8 cellular contexts compared by ENCODE assay signal in the genomic region with DNA sequence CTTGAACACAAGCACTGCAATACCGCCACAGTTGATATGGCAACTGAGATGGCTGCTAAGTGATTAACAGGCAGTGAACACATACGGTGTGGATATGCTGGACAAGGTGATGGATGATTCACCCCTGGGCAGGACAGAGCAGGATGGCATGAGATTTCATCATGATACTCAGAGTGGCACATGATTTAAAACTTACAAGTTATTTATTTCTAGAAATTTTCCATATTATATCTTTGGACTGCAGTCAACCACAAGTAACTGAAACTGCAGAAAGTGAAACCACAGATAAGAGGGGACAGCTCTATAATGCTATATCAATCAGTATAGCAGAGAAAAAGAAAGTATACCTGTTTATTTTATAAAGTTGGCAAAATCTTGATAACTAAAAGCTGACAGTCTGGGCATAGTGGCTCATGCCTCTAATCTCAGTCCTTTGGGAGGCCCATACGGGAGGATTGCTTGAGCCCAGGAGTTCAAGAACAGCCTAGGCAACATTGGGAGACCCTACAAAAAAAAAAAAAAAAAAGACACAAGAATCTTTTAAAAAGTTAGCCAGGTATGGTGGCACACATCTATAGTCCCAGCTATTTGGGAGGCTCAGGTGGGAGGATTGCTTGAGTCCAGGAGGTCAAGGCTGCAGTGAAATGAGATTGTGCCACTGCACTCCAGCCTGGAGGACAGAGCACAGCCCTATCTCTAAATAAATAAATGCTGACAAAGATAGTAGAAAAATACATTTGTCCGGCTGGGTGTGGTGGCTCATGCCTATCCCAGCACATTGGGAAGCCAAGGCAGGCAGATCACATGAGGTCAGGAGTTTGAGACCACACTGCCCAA. TPM values are rescaled to one million over a fixed set of nuclear protein-coding genes. Genes with fewer than 3 reads are reported as not detected.
DNase-seq lines count a peak whose midpoint lies in the region; ATAC-seq and TF ChIP-seq lines count a peak whose summit lies in the region.

No MANE protein-coding gene starts in this region.

- no peaks in the 10 kb centered on the region for H3K79me2 ChIP-seq in OCI-LY3 (ENCODE audit: low read length)

- intact Hi-C loops in stomach (cut with DNase I; ENCODE audit: low total_unique reads) (no loop called here), thyroid gland (cut with DNase I) (no loop called here), posterior vena cava (cut with DNase I) (no loop called here)

- H3K36me3 Mint-ChIP-seq in activated T-cell treated with anti-CD3 and anti-CD28 coated beads, Interleukin-2, amount 50 U/mL, for 72 hours (ENCODE audit: insufficient read depth in 2 of 2), result no peaks in the 10 kb centered on the region
- no peaks in the 10 kb centered on the region for H3K36me3 Mint-ChIP-seq in effector memory CD8-positive, alpha-beta T cell (ENCODE audit: insufficient read depth)

- no peaks in the 10 kb centered on the region for H3K9me3 Mint-ChIP-seq in activated T-cell treated with anti-CD3 and anti-CD28 coated beads, Interleukin-2, amount 50 U/mL, for 72 hours
- no peaks in the 10 kb centered on the region for H3K9me3 Mint-ChIP-seq in effector memory CD8-positive, alpha-beta T cell

- no peaks in the 10 kb centered on the region for H3K27me3 Mint-ChIP-seq in activated T-cell treated with anti-CD3 and anti-CD28 coated beads, Interleukin-2, amount 50 U/mL, for 72 hours (ENCODE audit: low read depth)
- H3K27me3 Mint-ChIP-seq in effector memory CD8-positive, alpha-beta T cell, result no peaks in the 10 kb centered on the region

- peak overlapping the region; percentile 79 for H3K27ac Mint-ChIP-seq in activated T-cell treated with anti-CD3 and anti-CD28 coated beads, Interleukin-2, amount 50 U/mL, for 72 hours
- H3K27ac Mint-ChIP-seq in effector memory CD8-positive, alpha-beta T cell, result peak overlapping the region; percentile 79 to 80

- no peak overlapping the region for H2AFZ ChIP-seq in OCI-LY3 (ENCODE audit: low read depth, low read length)

- DNase-seq in activated T-cell treated with anti-CD3 and anti-CD28 coated beads, Interleukin-2, amount 50 U/mL, for 72 hours, result peak; percentile 26 to 42
- no peak for DNase-seq in activated T-cell treated with anti-CD3 and anti-CD28 coated beads, Interleukin-2, amount 50 U/mL, for 48 hours
- DNase-seq in effector memory CD8-positive, alpha-beta T cell, result no peak
- DNase-seq in stomach, result no peak
- DNase-seq in thyroid gland, result no peak
- no peak for DNase-seq in HuH-7.5 (ENCODE audit: low spot score)
- no peak for DNase-seq in posterior vena cava (ENCODE audit: low spot score)

- peak; percentile 97 to 98 for ATAC-seq in activated T-cell treated with anti-CD3 and anti-CD28 coated beads, Interleukin-2, amount 50 U/mL, for 72 hours (replicated peaks in 1 of 2)
- peak; percentile 73 for ATAC-seq in effector memory CD8-positive, alpha-beta T cell (replicated peaks)

- peaks cover 6% of the 10 kb centered on the region; the same call in 1 of the 2 replicates for H3K4me1 ChIP-seq in OCI-LY3 (ENCODE audit: low read length)
- H3K4me1 ChIP-seq in stomach, result peaks cover 0 to 23% (median 14%) of the 10 kb centered on the region in 4 donors
- H3K4me1 ChIP-seq in thyroid gland, result no peaks in the 10 kb centered on the region

- H3K4me3 ChIP-seq in OCI-LY3 (ENCODE audit: low read length) (0 out of 2 replicates have a peak overlapping the region, but pooled peaks have one; percentile 13), stomach (no peak overlapping the region), thyroid gland (replicated peaks in 1 of 3) (no peak overlapping the region)

- TF ChIP-seq CTCF in OCI-LY3 (IDR thresholded peaks at IDR 0.05; ENCODE audit: low read depth, low read length) (no peak), stomach (IDR thresholded peaks at IDR 0.05) (no peak), thyroid gland (IDR thresholded peaks at IDR 0.05) (no peak)

- H3K9me3 ChIP-seq in OCI-LY3 (ENCODE audit: insufficient read depth, low read length), result no peaks in the 10 kb centered on the region
- no peaks in the 10 kb centered on the region for H3K9me3 ChIP-seq in stomach
- H3K9me3 ChIP-seq in thyroid gland, result no peaks in the 10 kb centered on the region

- H3K27me3 ChIP-seq in OCI-LY3 (ENCODE audit: low read depth, low read length), result no peaks in the 10 kb centered on the region
- no peaks in the 10 kb centered on the region for H3K27me3 ChIP-seq in stomach
- H3K27me3 ChIP-seq in thyroid gland, result no peaks in the 10 kb centered on the region

- no peak for TF ChIP-seq POLR2A in stomach (IDR thresholded peaks at IDR 0.05)
- TF ChIP-seq POLR2A in thyroid gland (IDR thresholded peaks at IDR 0.05), result no peak

- H3K4me1 Mint-ChIP-seq in activated T-cell treated with anti-CD3 and anti-CD28 coated beads, Interleukin-2, amount 50 U/mL, for 72 hours (ENCODE audit: low read depth), result peaks cover 17% of the 10 kb centered on the region
- peaks cover 8 to 10% of the 10 kb centered on the region in 2 donors for H3K4me1 Mint-ChIP-seq in effector memory CD8-positive, alpha-beta T cell (ENCODE audit: low read depth in 2 of 2)

- peak overlapping the region in 1 of 2 donors; percentile 47 for H3K4me3 Mint-ChIP-seq in activated T-cell treated with anti-CD3 and anti-CD28 coated beads, Interleukin-2, amount 50 U/mL, for 72 hours
- H3K4me3 Mint-ChIP-seq in effector memory CD8-positive, alpha-beta T cell, result peak overlapping the region; percentile 62 to 72

- H3K27ac ChIP-seq in OCI-LY3 (ENCODE audit: low read length), result no peak overlapping the region
- H3K27ac ChIP-seq in stomach, result peak overlapping the region in 4 of 5 donors; percentile 20 to 62 (median 40)
- H3K27ac ChIP-seq in thyroid gland, result no peak overlapping the region

- no peak overlapping the region for H3K9ac ChIP-seq in OCI-LY3 (ENCODE audit: low read length)

- no peak for TF ChIP-seq EP300 in stomach (IDR thresholded peaks at IDR 0.05)

- no peaks in the 10 kb centered on the region for H3K36me3 ChIP-seq in OCI-LY3 (replicated peaks; ENCODE audit: low read depth, low read length)
- H3K36me3 ChIP-seq in stomach, result no peaks in the 10 kb centered on the region
- no peaks in the 10 kb centered on the region for H3K36me3 ChIP-seq in thyroid gland

- WGBS in stomach, 5 donors, result 27 to 38% (median 34%) methylated on average over 4 of the region's 4 CpGs
- 65 to 88% methylated on average over 4 of the region's 4 CpGs for WGBS in thyroid gland, 2 donors

- H3K4me2 ChIP-seq in OCI-LY3 (ENCODE audit: low read length), result peak overlapping the region; percentile 59

- H4K20me1 ChIP-seq in OCI-LY3 (ENCODE audit: insufficient read depth, low read length), result no peaks in the 10 kb centered on the region

RNA-seq across cellular contexts. Expression of a gene that starts 48.1 kb away (rescaled TPM):
- 10 to 100 TPM; 29.7 to 33.7 TPM for total RNA-seq in activated T-cell treated with anti-CD3 and anti-CD28 coated beads, Interleukin-2, amount 50 U/mL, for 72 hours
- total RNA-seq in stomach (10 to 100 TPM; 20.4 to 40.0 (median 25.0) TPM), thyroid gland (10 to 100 TPM; 25.9 to 31.2 (median 27.8) TPM), posterior vena cava (10 to 100 TPM; 21.7 to 25.9 TPM)
- polyA plus RNA-seq in stomach, result 10 to 100 TPM; 14.1 to 15.1 (median 14.5) TPM

Comparison
In these comparisons a context has a peak if more than half of its experiments do, and no peak if none do; other contexts are left out.
1. DNase-seq: peak in activated T-cell treated with anti-CD3 and anti-CD28 coated beads, Interleukin-2, amount 50 U/mL, for 72 hours (2 of 2); none in activated T-cell treated with anti-CD3 and anti-CD28 coated beads, Interleukin-2, amount 50 U/mL, for 48 hours (0 of 2), effector memory CD8-positive, alpha-beta T cell (0 of 3), stomach (single experiment), thyroid gland (0 of 2), HuH-7.5 (single experiment) and posterior vena cava (single experiment).
2. H3K27ac ChIP-seq: peak in stomach (4 of 5); none in OCI-LY3 (single experiment) and thyroid gland (0 of 3).